ENCODE assay signal across 24 cellular contexts in the genomic region with DNA sequence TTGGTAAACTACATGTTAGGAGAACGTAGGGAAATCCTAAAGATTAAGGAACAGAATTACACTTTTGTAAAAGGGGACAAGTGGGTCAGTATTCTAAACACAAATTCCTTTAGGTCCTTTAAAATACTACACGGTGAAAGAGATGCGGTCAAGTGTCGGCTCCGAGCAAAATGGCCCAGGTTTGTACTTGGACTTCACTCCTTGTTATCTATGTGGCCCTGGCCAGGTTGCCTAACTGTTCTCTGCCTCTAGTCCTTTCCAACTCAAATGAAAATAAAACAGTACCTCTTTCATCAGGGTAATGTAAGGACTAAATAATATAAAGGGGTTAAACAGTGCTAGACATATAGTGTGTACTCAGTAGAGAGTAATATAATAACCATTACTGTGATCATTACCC.
"Had no signal": no experiment of that assay in that cellular context is flagged by ENCODE, and none has a peak within 500 bp of the region (broad histone marks: within the 10 kb centered on the region; RNA-seq: fewer than 3 reads in every experiment).

No MANE protein-coding gene starts in this region.

- H3K27me3 ChIP-seq: neural progenitor cell, neutrophil, right atrium auricular region, tibial nerve, uterus had no signal

- ATAC-seq: left ventricle myocardium superior; lower lobe of right lung; naive thymus-derived CD8-positive, alpha-beta T cell; sciatic nerve; stimulated activated effector memory CD8-positive, alpha-beta T cell treated with anti-CD3 and anti-CD28 coated beads, Interleukin-12 subunit alpha, Interleukin-12 subunit beta, amount 100 ng/mL, for 72 hours had no signal

- H3K27ac ChIP-seq: lower lobe of right lung, neural progenitor cell, neutrophil, parathyroid adenoma, right atrium auricular region, skin epidermis, tibial nerve, uterus had no signal

- H3K36me3 ChIP-seq: neural progenitor cell, neutrophil, tibial nerve, uterus had no signal

- H3K4me2 ChIP-seq: neural progenitor cell had no signal

- H3K9me3 Mint-ChIP-seq: naive thymus-derived CD8-positive, alpha-beta T cell; nephron; neural progenitor cell; stimulated activated effector memory CD8-positive, alpha-beta T cell treated with anti-CD3 and anti-CD28 coated beads, Interleukin-12 subunit alpha, Interleukin-12 subunit beta, amount 100 ng/mL, for 72 hours; stimulated activated naive CD8-positive, alpha-beta T cell treated with anti-CD3 and anti-CD28 coated beads, Interleukin-15, Interleukin-2, amounts not matched to agents 100 ng/mL and 50 ng/mL, for 24 hours; type B pancreatic cell had no signal

- H3K4me3 ChIP-seq: lower lobe of right lung, neural progenitor cell, right atrium auricular region, skin epidermis, tibial nerve, uterus had no signal

- DNase-seq: islet precursor cell; left ventricle myocardium superior; lower lobe of right lung; mammary epithelial cell; mesenchymal stem cell; naive thymus-derived CD8-positive, alpha-beta T cell; occipital lobe; stimulated activated CD4-positive, alpha-beta T cell treated with anti-CD3 and anti-CD28 coated beads, Interleukin-12 subunit alpha, Interleukin-12 subunit beta, amount 100 ng/mL, for 4 hours; stimulated activated CD4-positive, alpha-beta T cell treated with anti-CD3 and anti-CD28 coated beads, Interleukin-15, amount 100 ng/mL, for 24 hours; stimulated activated CD4-positive, alpha-beta T cell treated with anti-CD3 and anti-CD28 coated beads, Interleukin-4, amount 100 ng/mL, for 24 hours; stimulated activated naive CD4-positive, alpha-beta T cell; substantia nigra; uterus had no signal

- H3K36me3 Mint-ChIP-seq: naive thymus-derived CD8-positive, alpha-beta T cell; stimulated activated effector memory CD8-positive, alpha-beta T cell treated with anti-CD3 and anti-CD28 coated beads, Interleukin-12 subunit alpha, Interleukin-12 subunit beta, amount 100 ng/mL, for 72 hours had no signal

- H3K79me2 ChIP-seq: parathyroid adenoma had no signal

- H3K9ac ChIP-seq: neural progenitor cell, parathyroid adenoma had no signal

- H3K4me1 ChIP-seq: parathyroid adenoma, right atrium auricular region, uterus had no signal

- H3K27ac Mint-ChIP-seq: nephron; neural progenitor cell; stimulated activated effector memory CD8-positive, alpha-beta T cell treated with anti-CD3 and anti-CD28 coated beads, Interleukin-12 subunit alpha, Interleukin-12 subunit beta, amount 100 ng/mL, for 72 hours; stimulated activated naive CD8-positive, alpha-beta T cell treated with anti-CD3 and anti-CD28 coated beads, Interleukin-15, Interleukin-2, amounts not matched to agents 100 ng/mL and 50 ng/mL, for 24 hours; type B pancreatic cell had no signal

- H3K4me1 Mint-ChIP-seq: naive thymus-derived CD8-positive, alpha-beta T cell; stimulated activated effector memory CD8-positive, alpha-beta T cell treated with anti-CD3 and anti-CD28 coated beads, Interleukin-12 subunit alpha, Interleukin-12 subunit beta, amount 100 ng/mL, for 72 hours had no signal

- H3K9me3 ChIP-seq: lower lobe of right lung, neutrophil, right atrium auricular region, tibial nerve, uterus had no signal

- H3K4me3 Mint-ChIP-seq: naive thymus-derived CD8-positive, alpha-beta T cell; nephron; neural progenitor cell; stimulated activated effector memory CD8-positive, alpha-beta T cell treated with anti-CD3 and anti-CD28 coated beads, Interleukin-12 subunit alpha, Interleukin-12 subunit beta, amount 100 ng/mL, for 72 hours; stimulated activated naive CD8-positive, alpha-beta T cell treated with anti-CD3 and anti-CD28 coated beads, Interleukin-15, Interleukin-2, amounts not matched to agents 100 ng/mL and 50 ng/mL, for 24 hours; type B pancreatic cell had no signal

- H3K27me3 Mint-ChIP-seq: naive thymus-derived CD8-positive, alpha-beta T cell; stimulated activated naive CD8-positive, alpha-beta T cell treated with anti-CD3 and anti-CD28 coated beads, Interleukin-15, Interleukin-2, amounts not matched to agents 100 ng/mL and 50 ng/mL, for 24 hours; type B pancreatic cell had no signal

- H2AFZ ChIP-seq: neural progenitor cell, parathyroid adenoma had no signal
